In the genomic region with DNA sequence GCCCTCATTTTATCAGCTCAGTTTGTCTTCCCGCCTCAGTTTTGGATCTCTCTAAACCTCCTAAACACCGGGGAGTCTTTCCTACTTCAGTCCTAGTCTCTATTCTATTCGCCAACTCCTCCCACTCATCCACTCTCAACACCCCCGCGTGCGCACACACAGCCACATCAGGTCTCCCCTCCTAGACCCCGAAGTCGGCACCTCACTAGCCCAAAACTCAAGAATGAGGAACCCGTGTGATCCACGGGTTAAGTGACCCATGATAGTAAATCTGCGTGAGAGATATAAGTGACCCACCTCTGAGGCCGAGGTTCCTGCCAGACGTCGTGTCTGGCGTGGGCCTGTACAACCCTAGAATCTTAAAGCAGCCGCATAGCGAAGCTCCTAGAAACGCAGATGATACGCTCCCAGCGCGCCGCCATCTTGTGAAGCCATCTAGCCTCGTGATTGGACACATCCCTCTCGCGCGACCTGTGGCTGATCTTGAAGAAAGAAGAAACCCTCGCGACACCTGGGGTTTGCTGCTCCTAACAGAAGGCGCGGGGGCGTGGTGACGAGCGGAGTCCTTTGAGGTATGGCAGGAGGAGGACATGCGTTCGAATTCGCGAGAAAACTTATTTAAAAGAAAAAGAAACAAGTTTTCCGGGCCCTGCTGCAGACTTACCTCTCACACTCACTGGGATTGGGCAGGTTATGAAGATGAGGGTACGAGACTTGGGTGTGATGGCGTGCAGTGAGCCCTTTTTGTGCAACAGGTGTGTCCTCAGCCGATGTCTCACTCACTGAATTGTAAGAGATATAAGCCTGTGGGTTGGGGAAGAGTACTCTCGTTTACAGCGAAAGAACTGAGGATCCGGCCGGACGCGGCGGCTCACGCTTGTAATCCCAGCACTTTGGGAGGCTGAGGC, we compare ENCODE assay signal across 8 cellular contexts. TPM values are rescaled to one million over a fixed set of nuclear protein-coding genes. Genes with fewer than 3 reads are reported as not detected.
A peak's percentile ranks its signal among the peaks of the same experiment; 100 is the strongest.
DNase-seq lines count a peak whose midpoint lies in the region; ATAC-seq lines count a peak whose summit lies in the region.

Gene METTL16 (minus strand): TSS at position 427 of the 908 bp plus-strand sequence. CDS start 9,557 bp downstream, outside the sequence.

- H3K27ac ChIP-seq in BLaER1: peak within 1 kb of the TSS; percentile 95
- H3K27ac ChIP-seq in cingulate gyrus (ENCODE audit: low read depth, low read length): peak within 1 kb of the TSS; percentile 84

- no peaks in the 10 kb centered on the region for H4K20me1 ChIP-seq in BLaER1

- intact Hi-C loops in activated CD4-positive, alpha-beta T cell treated with anti-CD3 and anti-CD28 coated beads for 36 hours (cut with DNase I, micrococcal nuclease): loop anchor here (1.0 to 10.0 kb wide), 9 partner anchors 82 to 1126 kb away; partner anchors contain the start of genes PAFAH1B1 (in 2 of the 2), CLUH (in 1 of the 2), CTNS (in 1 of the 2) and MNT (in 1 of the 2)

- CTCF ChIA-PET in activated CD4-positive, alpha-beta T cell treated with anti-CD3 and anti-CD28 coated beads for 36 hours (lab: Charles Lee): interaction anchor here (0.5 to 1.2 kb wide), 2 partner anchors 77 to 791 kb away, joined by 3 read pairs; no protein-coding TSS in a partner anchor

- H3K4me2 ChIP-seq in BLaER1: peak within 1 kb of the TSS; percentile 89

- H3K36me3 Mint-ChIP-seq in activated CD4-positive, alpha-beta T cell treated with anti-CD3 and anti-CD28 coated beads for 36 hours (ENCODE audit: low read depth): peaks cover 12% of the 10 kb centered on the region

- H3K36me3 ChIP-seq in BLaER1: peaks cover 26% of the 10 kb centered on the region

- peaks cover 24% of the 10 kb centered on the region for H3K4me1 ChIP-seq in BLaER1

- DNase-seq in NCI-H524 treated with DMSO at 0.1 percent for 48 hours (lab: John Stamatoyannopoulos, UW) (peak; percentile 86), kidney tubule cell (ENCODE audit: low spot score) (peak; percentile 99)
- DNase-seq in activated CD4-positive, alpha-beta T cell treated with anti-CD3 and anti-CD28 coated beads for 36 hours: peak; percentile 100
- peak; percentile 93 to 99 (median 96) for DNase-seq in stimulated activated CD4-positive, alpha-beta T cell treated with anti-CD3 and anti-CD28 coated beads, Interleukin-1b, Interleukin-23, amount 100 ng/mL, for 24 hours (ENCODE audit: low read depth in 4 of 4, low spot score in 1 of 4)

- no peaks in the 10 kb centered on the region for H3K27me3 ChIP-seq in BLaER1

- H3K9me3 ChIP-seq in BLaER1: peaks cover 20% of the 10 kb centered on the region

- ATAC-seq in GM19324 (IDR thresholded peaks at IDR 0.05; ENCODE audit: low FRiP score, unreplicated experiment) (peak; percentile 96), HG03460 (IDR thresholded peaks at IDR 0.05; ENCODE audit: unreplicated experiment) (peak; percentile 97)
- peak; percentile 99 for ATAC-seq in activated CD4-positive, alpha-beta T cell treated with anti-CD3 and anti-CD28 coated beads for 36 hours

- H3K27me3 Mint-ChIP-seq in activated CD4-positive, alpha-beta T cell treated with anti-CD3 and anti-CD28 coated beads for 36 hours: no peaks in the 10 kb centered on the region

- H3K4me1 Mint-ChIP-seq in activated CD4-positive, alpha-beta T cell treated with anti-CD3 and anti-CD28 coated beads for 36 hours: peaks cover 17% of the 10 kb centered on the region

- no peak within 1 kb of the TSS for H3K27ac Mint-ChIP-seq in activated CD4-positive, alpha-beta T cell treated with anti-CD3 and anti-CD28 coated beads for 36 hours

- H3K9ac ChIP-seq in BLaER1: peak within 1 kb of the TSS; percentile 96

- no peak within 1 kb of the TSS for H3K4me3 Mint-ChIP-seq in activated CD4-positive, alpha-beta T cell treated with anti-CD3 and anti-CD28 coated beads for 36 hours

- H3K4me3 ChIP-seq in BLaER1: peak within 1 kb of the TSS; percentile 75

- POLR2A ChIA-PET in activated CD4-positive, alpha-beta T cell treated with anti-CD3 and anti-CD28 coated beads for 36 hours (lab: Charles Lee): interaction anchor here (0.5 to 1.5 kb wide), 7 partner anchors 20 to 397 kb away, joined by 3 to 5 read pairs (median 3); no protein-coding TSS in a partner anchor

- H3K9me3 Mint-ChIP-seq in activated CD4-positive, alpha-beta T cell treated with anti-CD3 and anti-CD28 coated beads for 36 hours (ENCODE audit: low read depth): no peaks in the 10 kb centered on the region

RNA-seq across cellular contexts. Expression of gene METTL16, which starts in this region (rescaled TPM):
- total RNA-seq in activated CD4-positive, alpha-beta T cell treated with anti-CD3 and anti-CD28 coated beads for 36 hours: 10 to 100 TPM; 50.1 to 61.6 TPM

Comparison
In these comparisons a context has a peak if more than half of its experiments do, and no peak if none do; other contexts are left out.
1. Peak in every context shown above with its lines: DNase-seq, ATAC-seq, H3K4me3 ChIP-seq and H3K27ac ChIP-seq.